8 cellular contexts compared by ENCODE assay signal in genomic region chr11:68282141-68282860, GRCh38. TPM values are rescaled to one million over a fixed set of nuclear protein-coding genes. Genes with fewer than 3 reads are reported as not detected.
DNase-seq lines count a peak whose midpoint lies in the region; ATAC-seq and TF ChIP-seq lines count a peak whose summit lies in the region.

No MANE protein-coding gene starts in this region.

- no peaks in the 10 kb centered on the region for H3K79me2 ChIP-seq in DOHH2 (ENCODE audit: control insufficient read depth, low read length)

- H3K27ac ChIP-seq in DOHH2 (ENCODE audit: low read depth, low read length) (peak overlapping the region; percentile 54), Peyer's patch (peak overlapping the region in 1 of 4 donors; percentile 25)

- peak overlapping the region; percentile 55 for H3K4me3 ChIP-seq in DOHH2 (ENCODE audit: low read length)
- H3K4me3 ChIP-seq in Peyer's patch: no peak overlapping the region

- H3K4me1 ChIP-seq in DOHH2 (ENCODE audit: control insufficient read depth, low read length): peaks cover 15% of the 10 kb centered on the region
- H3K4me1 ChIP-seq in Peyer's patch: peaks cover 0 to 6% (median 2%) of the 10 kb centered on the region in 4 donors

- no peaks in the 10 kb centered on the region for H3F3A ChIP-seq in DOHH2 (ENCODE audit: control insufficient read depth, insufficient read depth)

- H3K36me3 ChIP-seq in DOHH2 (ENCODE audit: control insufficient read depth, low read length): no peaks in the 10 kb centered on the region
- H3K36me3 ChIP-seq in Peyer's patch: no peaks in the 10 kb centered on the region

- peak in 2 of 3 donors; percentile 54 to 55 for DNase-seq in Peyer's patch
- DNase-seq in fibroblast of gingiva (ENCODE audit: low read depth): peak; percentile 18
- DNase-seq in left lobe of liver (ENCODE audit: low spot score): no peak
- no peak for DNase-seq in NCI-H1694 (lab: John Stamatoyannopoulos, UW)
- no peak for DNase-seq in iPS-NIHi7 (ENCODE audit: extremely low spot score)
- no peak for DNase-seq in NK-92 treated with Interleukin-12 subunit alpha and Interleukin-12 subunit beta, amount 100 ng/mL, for 24 hours (lab: John Stamatoyannopoulos, UW)

- ATAC-seq in GM21576 (IDR thresholded peaks at IDR 0.05; ENCODE audit: unreplicated experiment): peak; percentile 75
- ATAC-seq in left lobe of liver: no peak

- no peaks in the 10 kb centered on the region for H3K9me2 ChIP-seq in DOHH2 (replicated peaks; ENCODE audit: control insufficient read depth, low read length)

- TF ChIP-seq CTCF in DOHH2 (IDR thresholded peaks at IDR 0.05; ENCODE audit: low read depth, low read length, poor library complexity, severe bottlenecking) (no peak), Peyer's patch (IDR thresholded peaks at IDR 0.05) (no peak)

- H4K20me1 ChIP-seq in DOHH2 (ENCODE audit: control insufficient read depth, insufficient read depth, low read depth, low read length): no peaks in the 10 kb centered on the region

- H3K27me3 ChIP-seq in DOHH2 (ENCODE audit: control insufficient read depth, low read length): no peaks in the 10 kb centered on the region
- no peaks in the 10 kb centered on the region for H3K27me3 ChIP-seq in Peyer's patch

- TF ChIP-seq POLR2A in Peyer's patch (IDR thresholded peaks at IDR 0.05): no peak

- peak overlapping the region; percentile 79 for H3K4me2 ChIP-seq in DOHH2 (ENCODE audit: low read length)

- H3K9me3 ChIP-seq in DOHH2 (ENCODE audit: control insufficient read depth, insufficient read depth, low read length): peaks cover 4% of the 10 kb centered on the region; the same call in 1 of the 2 replicates
- no peaks in the 10 kb centered on the region for H3K9me3 ChIP-seq in Peyer's patch

RNA-seq across cellular contexts. Expression of gene C11orf24, which starts 10.5 kb away (rescaled TPM):
- total RNA-seq in Peyer's patch (100 to 1,000 TPM in 3 of 4 donors, 10 to 100 TPM in 1; 79.2 to 198 (median 183) TPM), left lobe of liver (50.1 TPM)

RNA-seq across cellular contexts. Expression of gene LRP5, which starts 30.1 kb away (rescaled TPM):
- total RNA-seq in Peyer's patch (100 to 1,000 TPM; 149 to 196 (median 168) TPM), left lobe of liver (114 TPM)

Comparison
In these comparisons a context has a peak if more than half of its experiments do, and no peak if none do; other contexts are left out.
1. DNase-seq: peak in Peyer's patch (2 of 3) and fibroblast of gingiva (single experiment); none in left lobe of liver (single experiment), NCI-H1694 (single experiment), iPS-NIHi7 (single experiment) and NK-92 treated with Interleukin-12 subunit alpha and Interleukin-12 subunit beta, amount 100 ng/mL, for 24 hours (single experiment).